9 cellular contexts compared by ENCODE assay signal in the genomic region with DNA sequence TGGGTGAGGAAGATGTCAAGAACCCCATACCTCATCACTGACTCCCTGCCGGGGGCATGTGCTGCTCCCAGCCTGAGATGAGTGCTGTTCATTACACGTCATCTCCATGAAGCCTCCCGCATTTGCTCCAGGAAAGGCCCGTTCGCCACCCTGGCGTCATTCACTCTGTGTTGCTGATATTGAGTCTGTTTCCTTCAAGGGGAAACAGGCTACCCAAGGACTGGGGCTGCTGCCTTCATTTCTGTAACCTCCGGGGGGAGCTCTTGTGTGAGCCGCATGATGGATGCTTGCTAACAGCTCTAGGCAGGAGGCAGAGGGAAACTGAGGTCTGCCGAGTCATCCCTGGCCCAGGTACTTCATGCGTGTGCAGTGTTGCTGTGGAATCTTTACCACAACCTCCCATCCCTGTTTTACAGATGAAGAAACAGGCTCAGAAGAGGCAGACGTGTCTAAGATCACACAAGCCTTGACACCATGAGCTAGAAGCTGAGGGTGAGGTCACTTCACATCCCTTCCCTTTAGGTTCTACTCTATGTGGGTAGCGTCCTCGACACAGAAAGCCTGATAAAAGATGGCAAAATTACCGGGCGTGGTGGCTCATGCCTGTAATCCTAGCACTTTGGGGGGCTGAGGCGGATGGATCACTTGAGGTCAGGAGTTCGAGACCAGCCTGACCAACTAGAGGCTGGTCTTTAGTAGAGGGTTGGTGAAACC. TPM values are rescaled to one million over a fixed set of nuclear protein-coding genes. Genes with fewer than 3 reads are reported as not detected.
DNase-seq lines count a peak whose midpoint lies in the region; ATAC-seq and TF ChIP-seq lines count a peak whose summit lies in the region.
"Had no signal": no experiment of that assay in that cellular context is flagged by ENCODE, and none has a peak within 500 bp of the region (broad histone marks: within the 10 kb centered on the region; RNA-seq: fewer than 3 reads in every experiment).

No MANE protein-coding gene starts in this region.

- intact Hi-C loops in heart right ventricle (cut with DNase I), result loop anchor here in 5 of 10 donors (5.0 to 10.0 kb wide), 6 partner anchors 271 to 498 kb away; a partner anchor contains a TSS
- intact Hi-C loops in heart left ventricle (cut with DNase I), result loop anchor here in 7 of 10 donors (5.0 to 10.0 kb wide), 13 partner anchors 49 to 501 kb away; a partner anchor contains a TSS
- intact Hi-C loops in tibial artery (cut with DNase I; ENCODE audit: low total_unique reads), result loop anchor here (10.0 kb wide), 1 partner anchor 419 kb away; a partner anchor contains a TSS

- ATAC-seq in heart right ventricle (no peak), heart left ventricle (no peak)

- H3K27ac ChIP-seq in heart right ventricle (peak overlapping the region in 2 of 10 donors; percentile 7 to 41), heart left ventricle (peak overlapping the region in 2 of 12 donors; percentile 12 to 15), tibial artery (peak overlapping the region; percentile 6 to 15), tibial nerve (no peak overlapping the region)
- H3K27ac ChIP-seq: SJCRH30 had no signal

- H3K27me3 Mint-ChIP-seq in T-helper 1 cell treated with Interleukin-12 subunit alpha and Interleukin-12 subunit beta and Interleukin-4 antibody, amounts not matched to agents 30 μg/mL and 1 μg/mL, for 36 hours (ENCODE audit: low read depth), result no peaks in the 10 kb centered on the region

- H3K36me3 ChIP-seq in heart right ventricle, result peaks cover 0 to 5% (median 0%) of the 10 kb centered on the region in 9 donors
- H3K36me3 ChIP-seq in heart left ventricle, result no peaks in the 10 kb centered on the region
- peaks cover 0 to 10% (median 0%) of the 10 kb centered on the region in 3 donors for H3K36me3 ChIP-seq in tibial artery
- peaks cover 0 to 9% (median 0%) of the 10 kb centered on the region in 3 donors for H3K36me3 ChIP-seq in tibial nerve
- H3K36me3 ChIP-seq: SJCRH30 had no signal

- H3K9me3 ChIP-seq in heart right ventricle (no peaks in the 10 kb centered on the region), heart left ventricle (no peaks in the 10 kb centered on the region), tibial artery (no peaks in the 10 kb centered on the region), tibial nerve (no peaks in the 10 kb centered on the region)
- H3K9me3 ChIP-seq: SJCRH30 had no signal

- WGBS in heart right ventricle, 2 donors, result 65 to 69% methylated on average over 17 of the region's 17 CpGs
- WGBS in heart left ventricle, 4 donors, result 64 to 81% (median 66%) methylated on average over 17 of the region's 17 CpGs
- 69 to 73% methylated on average over 17 of the region's 17 CpGs for WGBS in tibial nerve, 2 donors

- TF ChIP-seq POLR2A in heart left ventricle (IDR thresholded peaks at IDR 0.05), result no peak
- no peak for TF ChIP-seq POLR2A in tibial nerve (IDR thresholded peaks at IDR 0.05)

- H3K36me3 Mint-ChIP-seq in T-helper 1 cell treated with Interleukin-12 subunit alpha and Interleukin-12 subunit beta and Interleukin-4 antibody, amounts not matched to agents 30 μg/mL and 1 μg/mL, for 36 hours (ENCODE audit: low read depth), result peaks cover 9% of the 10 kb centered on the region

- H3K4me1 Mint-ChIP-seq in T-helper 1 cell treated with Interleukin-12 subunit alpha and Interleukin-12 subunit beta and Interleukin-4 antibody, amounts not matched to agents 30 μg/mL and 1 μg/mL, for 36 hours (ENCODE audit: low read depth), result peaks cover 40% of the 10 kb centered on the region

- H3K4me1 ChIP-seq in heart right ventricle, result peaks cover 15 to 81% (median 69%) of the 10 kb centered on the region in 9 donors
- H3K4me1 ChIP-seq in heart left ventricle, result peaks cover 10 to 82% (median 69%) of the 10 kb centered on the region in 12 donors
- H3K4me1 ChIP-seq in tibial artery, result peaks cover 5 to 76% (median 72%) of the 10 kb centered on the region in 4 donors
- H3K4me1 ChIP-seq in tibial nerve, result peaks cover 0 to 83% (median 52%) of the 10 kb centered on the region in 4 donors
- H3K4me1 ChIP-seq: SJCRH30 had no signal

- H3K27ac Mint-ChIP-seq in T-helper 1 cell treated with Interleukin-12 subunit alpha and Interleukin-12 subunit beta and Interleukin-4 antibody, amounts not matched to agents 30 μg/mL and 1 μg/mL, for 36 hours, result peak overlapping the region; percentile 34

- no peak for DNase-seq in heart right ventricle
- no peak for DNase-seq in heart left ventricle
- DNase-seq in fibroblast of villous mesenchyme (ENCODE audit: low read depth), result no peak
- peak; percentile 20 to 54 for DNase-seq in tibial artery
- no peak for DNase-seq in NCI-H748 treated with DMSO at 0.1 percent for 48 hours (lab: John Stamatoyannopoulos, UW)
- no peak for DNase-seq in NCI-H146 (lab: John Stamatoyannopoulos, UW)
- DNase-seq in tibial nerve (ENCODE audit: low spot score in 2 of 2), result no peak

- no peaks in the 10 kb centered on the region for H3K27me3 ChIP-seq in heart right ventricle
- H3K27me3 ChIP-seq in heart left ventricle, result no peaks in the 10 kb centered on the region
- no peaks in the 10 kb centered on the region for H3K27me3 ChIP-seq in tibial artery
- H3K27me3 ChIP-seq in tibial nerve, result no peaks in the 10 kb centered on the region
- H3K27me3 ChIP-seq: SJCRH30 had no signal

- TF ChIP-seq EP300 in tibial nerve (IDR thresholded peaks at IDR 0.05), result no peak

- H3K4me3 ChIP-seq in heart right ventricle (no peak overlapping the region), heart left ventricle (no peak overlapping the region), fibroblast of villous mesenchyme (ENCODE audit: low read depth, low read length) (no peak overlapping the region), tibial artery (no peak overlapping the region), tibial nerve (no peak overlapping the region)
- H3K4me3 ChIP-seq: SJCRH30 had no signal

- peak in 5 of 9 donors; percentile 23 to 45 (median 24) for TF ChIP-seq CTCF in heart right ventricle (IDR thresholded peaks at IDR 0.05)
- TF ChIP-seq CTCF in heart left ventricle (IDR thresholded peaks at IDR 0.05), result peak in 6 of 12 donors; percentile 10 to 46 (median 22)
- peak; percentile 46 for TF ChIP-seq CTCF in fibroblast of villous mesenchyme (IDR thresholded peaks at IDR 0.05; ENCODE audit: insufficient read depth, low read depth, low read length)
- no peak for TF ChIP-seq CTCF in tibial artery (IDR thresholded peaks at IDR 0.05)
- TF ChIP-seq CTCF in tibial nerve (IDR thresholded peaks at IDR 0.05), result peak in 2 of 5 experiments; percentile 4 to 9

- H3K4me3 Mint-ChIP-seq in T-helper 1 cell treated with Interleukin-12 subunit alpha and Interleukin-12 subunit beta and Interleukin-4 antibody, amounts not matched to agents 30 μg/mL and 1 μg/mL, for 36 hours, result no peak overlapping the region

- no peaks in the 10 kb centered on the region for H3K9me3 Mint-ChIP-seq in T-helper 1 cell treated with Interleukin-12 subunit alpha and Interleukin-12 subunit beta and Interleukin-4 antibody, amounts not matched to agents 30 μg/mL and 1 μg/mL, for 36 hours

RNA-seq across cellular contexts. Expression of a gene that starts 3.5 kb away (rescaled TPM):
- total RNA-seq in heart right ventricle, result 1 to 10 TPM; 3.8 to 7.8 (median 6.4) TPM
- 10 to 100 TPM in 1 of 2 donors, 1 to 10 TPM in 1; 8.4 to 11.9 TPM for polyA plus RNA-seq in heart right ventricle
- 1 to 10 TPM; 4.1 to 9.2 (median 6.5) TPM for total RNA-seq in heart left ventricle
- polyA plus RNA-seq in heart left ventricle, result 1 to 10 TPM; 6.6 to 8.2 TPM
- total RNA-seq in fibroblast of villous mesenchyme, result 8.6 and 10.3 TPM in 2 replicates
- total RNA-seq in tibial nerve, result 10 to 100 TPM in 1 of 4 donors, 1 to 10 TPM in 3; 6.6 to 11.6 (median 9.1) TPM

RNA-seq across cellular contexts. Expression of a gene that starts 13.2 kb away (rescaled TPM):
- 1 to 10 TPM; 1.9 to 5.4 (median 2.7) TPM for total RNA-seq in heart right ventricle
- polyA plus RNA-seq in heart right ventricle, result 1 to 10 TPM in 1 of 2 donors, under 1 TPM in 1; 0.22 to 1.5 TPM
- total RNA-seq in heart left ventricle, result 1 to 10 TPM; 1.0 to 4.7 (median 2.5) TPM
- polyA plus RNA-seq in heart left ventricle, result 1 to 10 TPM in 1 of 2 donors, under 1 TPM in 1; 0.43 to 1.2 TPM
- total RNA-seq in fibroblast of villous mesenchyme, result 0.43 and 0.64 TPM in 2 replicates
- 1 to 10 TPM; 1.5 to 2.5 (median 2.1) TPM for total RNA-seq in tibial nerve

RNA-seq across cellular contexts. Expression of a gene that starts 16.2 kb away (rescaled TPM):
- total RNA-seq in heart right ventricle (10 to 100 TPM; 11.3 to 43.0 (median 16.7) TPM), heart left ventricle (10 to 100 TPM; 12.9 to 37.7 (median 19.5) TPM), fibroblast of villous mesenchyme (121 and 153 TPM in 2 replicates), tibial nerve (10 to 100 TPM; 29.3 to 68.7 (median 53.5) TPM)
- polyA plus RNA-seq in heart right ventricle (10 to 100 TPM; 20.8 to 37.3 TPM), heart left ventricle (10 to 100 TPM; 14.1 to 29.5 TPM)

RNA-seq across cellular contexts. Expression of a gene that starts 27.2 kb away (rescaled TPM):
- total RNA-seq in heart right ventricle (not detected), heart left ventricle (not detected), fibroblast of villous mesenchyme (under 0.01 TPM in 2 replicates), tibial nerve (not detected)
- polyA plus RNA-seq in heart right ventricle (1 to 10 TPM in 1 of 2 donors, under 1 TPM in 1; 0.77 to 1.9 TPM), heart left ventricle (under 1 TPM; 0.08 to 0.76 TPM)

RNA-seq across cellular contexts. Expression of a gene that starts 27.6 kb away (rescaled TPM):
- total RNA-seq in heart right ventricle (1,000 to 10,000 TPM in 8 of 10 donors, 100 to 1,000 TPM in 2; 615 to 1,697 (median 1,335) TPM), heart left ventricle (1,000 to 10,000 TPM in 7 of 9 donors, 100 to 1,000 TPM in 2; 393 to 1,682 (median 1,115) TPM), fibroblast of villous mesenchyme (not detected in 2 replicates), tibial nerve (not detected)
- polyA plus RNA-seq in heart right ventricle (1,000 to 10,000 TPM; 1,540 to 9,450 TPM), heart left ventricle (over 10,000 TPM in 1 of 2 donors, 1,000 to 10,000 TPM in 1; 1,628 to 10,029 TPM)
- total RNA-seq: SJCRH30 had no signal

Comparison
In these comparisons a context has a peak if more than half of its experiments do, and no peak if none do; other contexts are left out.
1. DNase-seq: peak in tibial artery (2 of 2); none in heart right ventricle (0 of 2), heart left ventricle (0 of 5), fibroblast of villous mesenchyme (single experiment), NCI-H748 treated with DMSO at 0.1 percent for 48 hours (single experiment), NCI-H146 (single experiment) and tibial nerve (0 of 2).
2. H3K27ac ChIP-seq: peak in tibial artery (2 of 2); none in tibial nerve (0 of 4).
3. CTCF ChIP-seq: peak in heart right ventricle (5 of 9) and fibroblast of villous mesenchyme (single experiment); none in tibial artery (0 of 2).